In the genomic region with DNA sequence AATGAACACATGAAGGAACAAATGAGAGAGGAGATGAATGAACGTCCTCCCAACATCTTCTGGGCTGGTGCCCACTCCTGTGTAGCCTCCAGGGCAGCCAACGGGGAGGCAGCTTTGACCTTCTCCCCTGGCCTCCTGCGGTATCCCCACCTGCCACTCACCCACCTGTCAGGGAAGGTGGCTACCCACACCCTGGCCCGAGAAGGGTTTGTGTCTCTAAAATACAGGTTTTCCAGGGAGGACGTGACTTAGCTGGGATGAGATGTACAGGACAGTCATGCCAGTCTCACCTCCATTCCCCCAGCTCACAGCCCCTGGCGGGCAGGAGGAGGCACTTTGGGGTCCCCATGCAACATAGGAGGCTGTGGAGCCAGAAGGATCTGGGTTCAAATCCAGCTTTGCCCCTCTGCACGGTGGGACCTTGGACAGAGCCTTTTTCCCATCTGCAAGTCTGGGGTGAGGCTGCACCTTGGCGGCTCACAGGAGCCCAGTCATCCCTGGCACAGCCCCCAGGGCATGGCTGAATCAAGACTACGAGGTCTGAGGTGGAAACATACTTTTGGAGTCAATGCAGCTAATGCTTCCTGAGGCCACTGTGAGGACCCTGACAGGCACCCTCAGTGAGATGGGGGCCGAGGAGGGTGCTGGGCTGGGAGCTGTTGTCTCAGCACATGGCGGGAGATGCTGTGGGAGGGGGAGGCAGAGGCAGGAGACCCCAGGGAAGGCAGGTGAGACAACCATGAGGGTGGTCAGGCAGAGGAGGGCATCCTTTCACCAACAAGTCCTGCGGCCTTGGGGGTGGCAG, we compare ENCODE assay signal across 15 cellular contexts.
DNase-seq lines count a peak whose midpoint lies in the region; ATAC-seq and TF ChIP-seq lines count a peak whose summit lies in the region.
"Had no signal": no experiment of that assay in that cellular context is flagged by ENCODE, and none has a peak within 500 bp of the region (broad histone marks: within the 10 kb centered on the region; RNA-seq: fewer than 3 reads in every experiment).

No MANE protein-coding gene starts in this region.

- DNase-seq in ecto neural progenitor cell (ENCODE audit: low spot score) (no peak), putamen (ENCODE audit: low spot score) (no peak)
- DNase-seq: activated CD4-positive, CD25-positive, alpha-beta regulatory T cell; activated naive CD8-positive, alpha-beta T cell treated with anti-CD3 and anti-CD28 coated beads, Interleukin-2, amount 10 ng/mL, durations not matched to agents 7 days and 5 days; activated T-cell treated with anti-CD3 and anti-CD28 coated beads, Interleukin-2, amount 50 U/mL, for 72 hours; GF-D8; NCI-H82; retina; stimulated activated CD4-positive, alpha-beta T cell treated with anti-CD3 and anti-CD28 coated beads, Interleukin-1b, Interleukin-23, amount 100 ng/mL, for 48 hours had no signal

- no peaks in the 10 kb centered on the region for H3K36me3 Mint-ChIP-seq in dendritic cell treated with granulocyte-macrophage colony-stimulating factor and Interleukin-4, amounts not matched to agents 40 ng/mL and 50 ng/mL, for 4 days (ENCODE audit: low read depth)
- H3K36me3 Mint-ChIP-seq: activated naive CD8-positive, alpha-beta T cell treated with anti-CD3 and anti-CD28 coated beads, Interleukin-2, amount 10 ng/mL, durations not matched to agents 7 days and 5 days had no signal

- no peaks in the 10 kb centered on the region for H3K9me3 Mint-ChIP-seq in dendritic cell treated with granulocyte-macrophage colony-stimulating factor and Interleukin-4, amounts not matched to agents 40 ng/mL and 50 ng/mL, for 4 days
- H3K9me3 Mint-ChIP-seq: activated naive CD8-positive, alpha-beta T cell treated with anti-CD3 and anti-CD28 coated beads, Interleukin-2, amount 10 ng/mL, durations not matched to agents 7 days and 5 days; activated T-cell treated with anti-CD3 and anti-CD28 coated beads, Interleukin-2, amount 50 U/mL, for 72 hours had no signal

- H3K27ac Mint-ChIP-seq in dendritic cell treated with granulocyte-macrophage colony-stimulating factor and Interleukin-4, amounts not matched to agents 40 ng/mL and 50 ng/mL, for 4 days: peak overlapping the region; percentile 90
- H3K27ac Mint-ChIP-seq: activated naive CD8-positive, alpha-beta T cell treated with anti-CD3 and anti-CD28 coated beads, Interleukin-2, amount 10 ng/mL, durations not matched to agents 7 days and 5 days; activated T-cell treated with anti-CD3 and anti-CD28 coated beads, Interleukin-2, amount 50 U/mL, for 72 hours; B cell had no signal

- intact Hi-C loops in dendritic cell treated with granulocyte-macrophage colony-stimulating factor and Interleukin-4, amounts not matched to agents 40 ng/mL and 50 ng/mL, for 4 days (cut with micrococcal nuclease): loop anchor here (5.0 kb wide), 1 partner anchor 40 kb away; no protein-coding TSS in a partner anchor

- H3K9ac ChIP-seq in subcutaneous abdominal adipose tissue (ENCODE audit: low read length in 5 of 5): peak overlapping the region in 2 of 5 donors; percentile 4 to 48

- POLR2A ChIA-PET in HEK293 (lab: Yijun Ruan, JAX): no interaction called here

- H3K36me3 ChIP-seq in HEK293 (ENCODE audit: control insufficient read depth in 2 of 2, insufficient read depth in 1 of 2, low read length in 2 of 2): no peaks in the 10 kb centered on the region
- H3K36me3 ChIP-seq in muscle layer of duodenum (ENCODE audit: control insufficient read depth in 1 of 2, insufficient read depth in 2 of 2, low read length in 2 of 2): no peaks in the 10 kb centered on the region
- H3K36me3 ChIP-seq in subcutaneous abdominal adipose tissue (ENCODE audit: control insufficient read depth in 5 of 5, insufficient read depth in 5 of 5, low read length in 5 of 5): no peaks in the 10 kb centered on the region

- no peaks in the 10 kb centered on the region for H3K27me3 Mint-ChIP-seq in dendritic cell treated with granulocyte-macrophage colony-stimulating factor and Interleukin-4, amounts not matched to agents 40 ng/mL and 50 ng/mL, for 4 days

- peaks cover 91% of the 10 kb centered on the region for H3K4me1 Mint-ChIP-seq in dendritic cell treated with granulocyte-macrophage colony-stimulating factor and Interleukin-4, amounts not matched to agents 40 ng/mL and 50 ng/mL, for 4 days (ENCODE audit: low read depth)

- no peak overlapping the region for H3K4me3 Mint-ChIP-seq in dendritic cell treated with granulocyte-macrophage colony-stimulating factor and Interleukin-4, amounts not matched to agents 40 ng/mL and 50 ng/mL, for 4 days
- H3K4me3 Mint-ChIP-seq: activated naive CD8-positive, alpha-beta T cell treated with anti-CD3 and anti-CD28 coated beads, Interleukin-2, amount 10 ng/mL, durations not matched to agents 7 days and 5 days; activated T-cell treated with anti-CD3 and anti-CD28 coated beads, Interleukin-2, amount 50 U/mL, for 72 hours had no signal

- TF ChIP-seq CTCF in HEK293 (tag by site-specific recombination; IDR thresholded peaks at IDR 0.05): no peak

- H3K27me3 ChIP-seq in muscle layer of duodenum (ENCODE audit: low read depth, low read length) (no peaks in the 10 kb centered on the region), subcutaneous abdominal adipose tissue (ENCODE audit: control insufficient read depth in 5 of 5, insufficient read depth in 4 of 5, low read length in 5 of 5) (no peaks in the 10 kb centered on the region)

- H3K4me1 ChIP-seq in HEK293 (ENCODE audit: control insufficient read depth, insufficient read depth, low read length) (no peaks in the 10 kb centered on the region), muscle layer of duodenum (ENCODE audit: control insufficient read depth in 1 of 2, insufficient read depth in 2 of 2, low read length in 2 of 2) (peaks cover 5 to 21% of the 10 kb centered on the region in 2 donors), subcutaneous abdominal adipose tissue (ENCODE audit: control insufficient read depth in 5 of 5, insufficient read depth in 5 of 5, low read length in 5 of 5) (peaks cover 20 to 90% (median 81%) of the 10 kb centered on the region in 5 donors)

- H3K4me3 ChIP-seq in HEK293 (ENCODE audit: low read depth, low read length) (no peak overlapping the region), muscle layer of duodenum (ENCODE audit: low read depth in 1 of 2, low read length in 2 of 2) (no peak overlapping the region), subcutaneous abdominal adipose tissue (ENCODE audit: low read depth in 1 of 5, low read length in 5 of 5) (no peak overlapping the region)

- CTCF ChIA-PET in HEK293 (lab: Yijun Ruan, JAX): interaction anchor here (0.6 kb wide), 1 partner anchor 190 kb away, joined by 3 read pairs; no protein-coding TSS in a partner anchor

- H3K27ac ChIP-seq in HEK293 (ENCODE audit: extremely low read depth, low read depth, low read length) (no peak overlapping the region), muscle layer of duodenum (ENCODE audit: low read length) (peak overlapping the region; percentile 48), subcutaneous abdominal adipose tissue (ENCODE audit: low read depth, low read length) (peak overlapping the region; percentile 71)

- H3K9me3 ChIP-seq in HEK293 (ENCODE audit: control insufficient read depth, insufficient read depth, low read depth, low read length) (no peaks in the 10 kb centered on the region), muscle layer of duodenum (ENCODE audit: control insufficient read depth in 1 of 2, low read length in 2 of 2) (no peaks in the 10 kb centered on the region), subcutaneous abdominal adipose tissue (ENCODE audit: control insufficient read depth in 5 of 5, low read length in 5 of 5) (no peaks in the 10 kb centered on the region)

- ATAC-seq in GM21360 (IDR thresholded peaks at IDR 0.05; ENCODE audit: unreplicated experiment): no peak

TF ChIP-seq in HEK293, 187 proteins besides CTCF, POLR2A, EP300 and RAD21:
- TF ChIP-seq, protein P1, sequence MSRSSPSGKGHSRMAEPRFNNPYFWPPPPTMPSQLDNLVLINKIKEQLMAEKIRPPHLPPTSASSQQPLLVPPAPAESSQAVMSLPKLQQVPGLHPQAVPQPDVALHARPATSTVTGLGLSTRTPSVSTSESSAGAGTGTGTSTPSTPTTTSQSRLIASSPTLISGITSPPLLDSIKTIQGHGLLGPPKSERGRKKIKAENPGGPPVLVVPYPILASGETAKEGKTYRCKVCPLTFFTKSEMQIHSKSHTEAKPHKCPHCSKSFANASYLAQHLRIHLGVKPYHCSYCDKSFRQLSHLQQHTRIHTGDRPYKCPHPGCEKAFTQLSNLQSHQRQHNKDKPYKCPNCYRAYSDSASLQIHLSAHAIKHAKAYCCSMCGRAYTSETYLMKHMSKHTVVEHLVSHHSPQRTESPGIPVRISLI (tag by site-specific recombination; IDR thresholded peaks at IDR 0.05): no peak
- TF ChIP-seq ZNF423 (tag by site-specific recombination; IDR thresholded peaks at IDR 0.05) (no peak), ZNF658 (tag by site-specific recombination; IDR thresholded peaks at IDR 0.05) (no peak)
- TF ChIP-seq, protein P2, sequence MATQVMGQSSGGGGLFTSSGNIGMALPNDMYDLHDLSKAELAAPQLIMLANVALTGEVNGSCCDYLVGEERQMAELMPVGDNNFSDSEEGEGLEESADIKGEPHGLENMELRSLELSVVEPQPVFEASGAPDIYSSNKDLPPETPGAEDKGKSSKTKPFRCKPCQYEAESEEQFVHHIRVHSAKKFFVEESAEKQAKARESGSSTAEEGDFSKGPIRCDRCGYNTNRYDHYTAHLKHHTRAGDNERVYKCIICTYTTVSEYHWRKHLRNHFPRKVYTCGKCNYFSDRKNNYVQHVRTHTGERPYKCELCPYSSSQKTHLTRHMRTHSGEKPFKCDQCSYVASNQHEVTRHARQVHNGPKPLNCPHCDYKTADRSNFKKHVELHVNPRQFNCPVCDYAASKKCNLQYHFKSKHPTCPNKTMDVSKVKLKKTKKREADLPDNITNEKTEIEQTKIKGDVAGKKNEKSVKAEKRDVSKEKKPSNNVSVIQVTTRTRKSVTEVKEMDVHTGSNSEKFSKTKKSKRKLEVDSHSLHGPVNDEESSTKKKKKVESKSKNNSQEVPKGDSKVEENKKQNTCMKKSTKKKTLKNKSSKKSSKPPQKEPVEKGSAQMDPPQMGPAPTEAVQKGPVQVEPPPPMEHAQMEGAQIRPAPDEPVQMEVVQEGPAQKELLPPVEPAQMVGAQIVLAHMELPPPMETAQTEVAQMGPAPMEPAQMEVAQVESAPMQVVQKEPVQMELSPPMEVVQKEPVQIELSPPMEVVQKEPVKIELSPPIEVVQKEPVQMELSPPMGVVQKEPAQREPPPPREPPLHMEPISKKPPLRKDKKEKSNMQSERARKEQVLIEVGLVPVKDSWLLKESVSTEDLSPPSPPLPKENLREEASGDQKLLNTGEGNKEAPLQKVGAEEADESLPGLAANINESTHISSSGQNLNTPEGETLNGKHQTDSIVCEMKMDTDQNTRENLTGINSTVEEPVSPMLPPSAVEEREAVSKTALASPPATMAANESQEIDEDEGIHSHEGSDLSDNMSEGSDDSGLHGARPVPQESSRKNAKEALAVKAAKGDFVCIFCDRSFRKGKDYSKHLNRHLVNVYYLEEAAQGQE (tag by site-specific recombination; IDR thresholded peaks at IDR 0.05): peak; percentile 69
